ENCODE assay signal across 7 cellular contexts in genomic region chr7:26202019-26202985, GRCh38. TPM values are rescaled to one million over a fixed set of nuclear protein-coding genes. Genes with fewer than 3 reads are reported as not detected.
DNase-seq lines count a peak whose midpoint lies in the region; ATAC-seq and TF ChIP-seq lines count a peak whose summit lies in the region.

No MANE protein-coding gene starts in this region.

- ATAC-seq in GM18498 (IDR thresholded peaks at IDR 0.05; ENCODE audit: unreplicated experiment) (peak; percentile 4), HG03280 (IDR thresholded peaks at IDR 0.05; ENCODE audit: unreplicated experiment) (peak; percentile 5), T-cell (replicated peaks in 1 of 4) (no peak), GM21423 (IDR thresholded peaks at IDR 0.05; ENCODE audit: unreplicated experiment) (no peak)

- TF ChIP-seq EP300 in sigmoid colon (IDR thresholded peaks at IDR 0.05): no peak

- H3K9me3 ChIP-seq in iPS-18a (ENCODE audit: control insufficient read depth, low read depth, low read length): peaks cover 6% of the 10 kb centered on the region
- H3K9me3 ChIP-seq in sigmoid colon: no peaks in the 10 kb centered on the region

- WGBS in sigmoid colon, 2 donors: 0 to 1% methylated on average over 68 of the region's 68 CpGs

- peaks cover 19% of the 10 kb centered on the region for H3K4me1 ChIP-seq in iPS-18a (ENCODE audit: control insufficient read depth, low read depth, low read length)
- H3K4me1 ChIP-seq in sigmoid colon: peaks cover 0 to 39% (median 33%) of the 10 kb centered on the region in 4 donors

- TF ChIP-seq CTCF in sigmoid colon (IDR thresholded peaks at IDR 0.05): no peak

- H3K36me3 ChIP-seq in iPS-18a (ENCODE audit: control insufficient read depth, low read depth, low read length) (peaks cover 61% of the 10 kb centered on the region), sigmoid colon (peaks cover 0 to 19% (median 4%) of the 10 kb centered on the region in 4 donors)

- H3K27ac ChIP-seq in iPS-18a (ENCODE audit: low read length) (peak overlapping the region; percentile 94), sigmoid colon (peak overlapping the region; percentile 97 to 99 (median 98))

- H3K27me3 Mint-ChIP-seq in T-cell: peaks cover 0 to 2% of the 10 kb centered on the region in 2 donors

- H3K9ac ChIP-seq in iPS-18a (ENCODE audit: low read length): peak overlapping the region; percentile 99

- no peaks in the 10 kb centered on the region for H3K27me3 ChIP-seq in iPS-18a (ENCODE audit: control insufficient read depth, insufficient read depth, low read length)
- H3K27me3 ChIP-seq in sigmoid colon: no peaks in the 10 kb centered on the region

- DNase-seq in T-cell: peak in 30 of 34 experiments; percentile 6 to 62 (median 44)
- DNase-seq in astrocyte of the hippocampus (ENCODE audit: low read depth, low spot score): peak; percentile 61
- DNase-seq in sigmoid colon: peak; percentile 71

- CTCF ChIA-PET in T-cell (lab: Charles Lee): interaction anchor here (0.6 to 1.4 kb wide), 7 partner anchors 10 to 572 kb away, joined by 3 to 6 read pairs (median 4); partner anchors contain the start of gene NFE2L3 (in 1 of the 2)

- peaks cover 41% of the 10 kb centered on the region for H3K36me3 Mint-ChIP-seq in T-cell

- no peaks in the 10 kb centered on the region for H3K9me3 Mint-ChIP-seq in T-cell

- peaks cover 48 to 74% (median 49%) of the 10 kb centered on the region in 3 donors for H3K4me1 Mint-ChIP-seq in T-cell

- TF ChIP-seq POLR2A in sigmoid colon (IDR thresholded peaks at IDR 0.05): no peak

- H3K27ac Mint-ChIP-seq in T-cell: peak overlapping the region; percentile 84 to 90

- H3K4me3 Mint-ChIP-seq in T-cell: peak overlapping the region; percentile 88 to 96 (median 89)

- POLR2A ChIA-PET in T-cell (lab: Charles Lee): interaction anchor here (0.6 to 3.4 kb wide), 7 partner anchors 8 to 92 kb away, joined by 3 to 19 read pairs (median 4); partner anchors contain the start of gene NFE2L3 (in 1 of the 2)

- intact Hi-C loops in sigmoid colon (cut with DNase I): loop anchor here (5.0 to 10.0 kb wide), 4 partner anchors 175 to 1462 kb away; partner anchors contain the start of genes HIBADH and HOXA1

- H3K4me3 ChIP-seq in iPS-18a (ENCODE audit: low read length): peak overlapping the region; percentile 98
- H3K4me3 ChIP-seq in sigmoid colon: peak overlapping the region; percentile 83 to 98 (median 94)

RNA-seq across cellular contexts. Expression of gene CBX3, which starts 0.8 kb away (rescaled TPM):
- 100 to 1,000 TPM; 106 to 155 (median 148) TPM for total RNA-seq in T-cell
- 10 to 100 TPM; 58.1 to 97.1 (median 88.3) TPM for total RNA-seq in sigmoid colon
- polyA plus RNA-seq in sigmoid colon: 100 to 1,000 TPM in 1 of 3 donors, 10 to 100 TPM in 2; 93.6 to 101 (median 94.9) TPM

RNA-seq across cellular contexts. Expression of gene HNRNPA2B1, which starts 1.8 kb away (rescaled TPM):
- 100 to 1,000 TPM; 388 to 478 (median 411) TPM for total RNA-seq in T-cell
- 100 to 1,000 TPM; 141 to 208 (median 181) TPM for total RNA-seq in sigmoid colon
- polyA plus RNA-seq in sigmoid colon: 100 to 1,000 TPM; 437 to 885 (median 514) TPM

RNA-seq across cellular contexts. Expression of gene NFE2L3, which starts 50.3 kb away (rescaled TPM):
- total RNA-seq in T-cell (1 to 10 TPM; 1.8 to 6.2 (median 5.1) TPM), sigmoid colon (1 to 10 TPM in 3 of 4 donors, under 1 TPM in 1; 0.55 to 2.1 (median 1.7) TPM)
- 10 to 100 TPM in 1 of 3 donors, 1 to 10 TPM in 1, under 1 TPM in 1; 0.60 to 15.0 (median 2.3) TPM for polyA plus RNA-seq in sigmoid colon

Comparison
In these comparisons a context has a peak if more than half of its experiments do, and no peak if none do; other contexts are left out.
1. ATAC-seq: peak in GM18498 (single experiment) and HG03280 (single experiment); none in T-cell (0 of 4) and GM21423 (single experiment).
2. Peak in every context shown above with its lines, with median percentiles within 50 percentile points of each other: DNase-seq.